In the genomic region with DNA sequence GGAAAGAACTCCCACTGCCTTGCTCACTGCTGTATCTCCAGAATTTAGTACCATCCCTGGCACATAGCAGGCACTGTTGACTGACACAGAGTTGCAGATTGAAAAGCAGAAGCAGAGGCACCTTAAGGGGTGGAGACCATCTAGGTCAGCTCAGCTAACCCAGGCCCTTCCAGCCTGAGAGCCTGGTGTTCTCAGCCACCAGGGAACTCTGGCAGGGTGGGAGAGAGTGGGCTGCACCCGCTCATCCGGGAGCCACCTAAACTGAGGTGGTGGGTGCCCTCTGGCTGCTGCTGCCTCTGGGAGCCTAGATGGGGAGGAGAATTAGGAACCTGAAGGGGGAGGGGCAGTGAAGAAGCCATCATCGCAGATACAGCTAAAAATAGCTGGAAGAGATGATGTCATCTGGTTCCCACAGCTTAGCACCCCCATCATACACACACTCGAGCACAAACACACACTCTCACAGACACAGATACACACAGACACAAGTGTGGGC, we compare ENCODE assay signal across 1 cellular context.
TF ChIP-seq lines count a peak whose summit lies in the region.

No MANE protein-coding gene starts in this region.

TF ChIP-seq in HEK293, 187 proteins besides CTCF, POLR2A, EP300 and RAD21 (continued from another document and continues in another):
- TF ChIP-seq, protein P1, sequence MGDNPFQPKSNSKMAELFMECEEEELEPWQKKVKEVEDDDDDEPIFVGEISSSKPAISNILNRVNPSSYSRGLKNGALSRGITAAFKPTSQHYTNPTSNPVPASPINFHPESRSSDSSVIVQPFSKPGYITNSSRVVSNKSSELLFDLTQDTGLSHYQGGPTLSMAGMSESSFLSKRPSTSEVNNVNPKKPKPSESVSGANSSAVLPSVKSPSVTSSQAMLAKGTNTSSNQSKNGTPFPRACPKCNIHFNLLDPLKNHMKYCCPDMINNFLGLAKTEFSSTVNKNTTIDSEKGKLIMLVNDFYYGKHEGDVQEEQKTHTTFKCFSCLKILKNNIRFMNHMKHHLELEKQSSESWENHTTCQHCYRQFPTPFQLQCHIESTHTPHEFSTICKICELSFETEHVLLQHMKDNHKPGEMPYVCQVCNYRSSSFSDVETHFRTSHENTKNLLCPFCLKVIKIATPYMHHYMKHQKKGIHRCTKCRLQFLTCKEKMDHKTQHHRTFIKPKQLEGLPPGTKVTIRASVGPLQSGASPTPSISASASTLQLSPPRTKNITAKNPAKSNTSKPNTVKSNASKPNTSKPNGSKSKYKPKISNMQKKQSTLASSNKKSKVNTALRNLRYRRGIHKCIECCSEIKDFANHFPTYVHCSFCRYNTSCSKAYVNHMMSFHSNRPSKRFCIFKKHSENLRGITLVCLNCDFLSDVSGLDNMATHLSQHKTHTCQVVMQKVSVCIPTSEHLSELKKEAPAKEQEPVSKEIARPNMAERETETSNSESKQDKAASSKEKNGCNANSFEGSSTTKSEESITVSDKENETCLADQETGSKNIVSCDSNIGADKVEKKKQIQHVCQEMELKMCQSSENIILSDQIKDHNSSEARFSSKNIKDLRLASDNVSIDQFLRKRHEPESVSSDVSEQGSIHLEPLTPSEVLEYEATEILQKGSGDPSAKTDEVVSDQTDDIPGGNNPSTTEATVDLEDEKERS (tag by site-specific recombination; IDR thresholded peaks at IDR 0.05), result no peak
- no peak for TF ChIP-seq ZNF133 (tag by site-specific recombination; IDR thresholded peaks at IDR 0.05)
- TF ChIP-seq, protein P2, sequence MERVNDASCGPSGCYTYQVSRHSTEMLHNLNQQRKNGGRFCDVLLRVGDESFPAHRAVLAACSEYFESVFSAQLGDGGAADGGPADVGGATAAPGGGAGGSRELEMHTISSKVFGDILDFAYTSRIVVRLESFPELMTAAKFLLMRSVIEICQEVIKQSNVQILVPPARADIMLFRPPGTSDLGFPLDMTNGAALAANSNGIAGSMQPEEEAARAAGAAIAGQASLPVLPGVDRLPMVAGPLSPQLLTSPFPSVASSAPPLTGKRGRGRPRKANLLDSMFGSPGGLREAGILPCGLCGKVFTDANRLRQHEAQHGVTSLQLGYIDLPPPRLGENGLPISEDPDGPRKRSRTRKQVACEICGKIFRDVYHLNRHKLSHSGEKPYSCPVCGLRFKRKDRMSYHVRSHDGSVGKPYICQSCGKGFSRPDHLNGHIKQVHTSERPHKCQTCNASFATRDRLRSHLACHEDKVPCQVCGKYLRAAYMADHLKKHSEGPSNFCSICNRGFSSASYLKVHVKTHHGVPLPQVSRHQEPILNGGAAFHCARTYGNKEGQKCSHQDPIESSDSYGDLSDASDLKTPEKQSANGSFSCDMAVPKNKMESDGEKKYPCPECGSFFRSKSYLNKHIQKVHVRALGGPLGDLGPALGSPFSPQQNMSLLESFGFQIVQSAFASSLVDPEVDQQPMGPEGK (tag by site-specific recombination; IDR thresholded peaks at IDR 0.05), result peak; percentile 75
- TF ChIP-seq ZNF707 (tag by site-specific recombination; IDR thresholded peaks at IDR 0.05), result no peak
- no peak for TF ChIP-seq ZBTB1 (tag by site-specific recombination; IDR thresholded peaks at IDR 0.05)
- TF ChIP-seq ZNF146 (tag by site-specific recombination; IDR thresholded peaks at IDR 0.05), result no peak
- no peak for TF ChIP-seq ZNF830 (tag by site-specific recombination; IDR thresholded peaks at IDR 0.05; ENCODE audit: low read depth)
- TF ChIP-seq OVOL3 (tag by site-specific recombination; IDR thresholded peaks at IDR 0.05), result no peak
- TF ChIP-seq RBAK (tag by site-specific recombination; IDR thresholded peaks at IDR 0.05), result no peak
- TF ChIP-seq KLF16 (tag by site-specific recombination; IDR thresholded peaks at IDR 0.05), result no peak
- TF ChIP-seq ZNF211 (tag by site-specific recombination; IDR thresholded peaks at IDR 0.05; ENCODE audit: low read depth), result no peak
- TF ChIP-seq, protein P3, sequence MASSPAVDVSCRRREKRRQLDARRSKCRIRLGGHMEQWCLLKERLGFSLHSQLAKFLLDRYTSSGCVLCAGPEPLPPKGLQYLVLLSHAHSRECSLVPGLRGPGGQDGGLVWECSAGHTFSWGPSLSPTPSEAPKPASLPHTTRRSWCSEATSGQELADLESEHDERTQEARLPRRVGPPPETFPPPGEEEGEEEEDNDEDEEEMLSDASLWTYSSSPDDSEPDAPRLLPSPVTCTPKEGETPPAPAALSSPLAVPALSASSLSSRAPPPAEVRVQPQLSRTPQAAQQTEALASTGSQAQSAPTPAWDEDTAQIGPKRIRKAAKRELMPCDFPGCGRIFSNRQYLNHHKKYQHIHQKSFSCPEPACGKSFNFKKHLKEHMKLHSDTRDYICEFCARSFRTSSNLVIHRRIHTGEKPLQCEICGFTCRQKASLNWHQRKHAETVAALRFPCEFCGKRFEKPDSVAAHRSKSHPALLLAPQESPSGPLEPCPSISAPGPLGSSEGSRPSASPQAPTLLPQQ (tag by site-specific recombination; IDR thresholded peaks at IDR 0.05), result peak; percentile 52; the same call in 1 of the 2 replicates
- TF ChIP-seq ZFHX2 (tag by site-specific recombination; conservative IDR thresholded peaks at IDR 0.05), result peak; percentile 53
- no peak for TF ChIP-seq OSR2 (tag by site-specific recombination; IDR thresholded peaks at IDR 0.05)
- no peak for TF ChIP-seq ZNF585B (tag by site-specific recombination; IDR thresholded peaks at IDR 0.05)
- TF ChIP-seq ZNF366 (tag by site-specific recombination; conservative IDR thresholded peaks at IDR 0.05), result no peak; the same call in 1 of the 2 replicates
- TF ChIP-seq, protein P4, sequence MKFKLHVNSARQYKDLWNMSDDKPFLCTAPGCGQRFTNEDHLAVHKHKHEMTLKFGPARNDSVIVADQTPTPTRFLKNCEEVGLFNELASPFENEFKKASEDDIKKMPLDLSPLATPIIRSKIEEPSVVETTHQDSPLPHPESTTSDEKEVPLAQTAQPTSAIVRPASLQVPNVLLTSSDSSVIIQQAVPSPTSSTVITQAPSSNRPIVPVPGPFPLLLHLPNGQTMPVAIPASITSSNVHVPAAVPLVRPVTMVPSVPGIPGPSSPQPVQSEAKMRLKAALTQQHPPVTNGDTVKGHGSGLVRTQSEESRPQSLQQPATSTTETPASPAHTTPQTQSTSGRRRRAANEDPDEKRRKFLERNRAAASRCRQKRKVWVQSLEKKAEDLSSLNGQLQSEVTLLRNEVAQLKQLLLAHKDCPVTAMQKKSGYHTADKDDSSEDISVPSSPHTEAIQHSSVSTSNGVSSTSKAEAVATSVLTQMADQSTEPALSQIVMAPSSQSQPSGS (tag by site-specific recombination; IDR thresholded peaks at IDR 0.05; ENCODE audit: low read depth), result peak; percentile 95
- TF ChIP-seq ZBTB48 (tag by site-specific recombination; IDR thresholded peaks at IDR 0.05), result no peak; the same call in 1 of the 2 replicates
- TF ChIP-seq ZNF10 (tag by site-specific recombination; IDR thresholded peaks at IDR 0.05), result no peak
- TF ChIP-seq KLF10 (tag by site-specific recombination; IDR thresholded peaks at IDR 0.05), result no peak
- TF ChIP-seq, protein P5, sequence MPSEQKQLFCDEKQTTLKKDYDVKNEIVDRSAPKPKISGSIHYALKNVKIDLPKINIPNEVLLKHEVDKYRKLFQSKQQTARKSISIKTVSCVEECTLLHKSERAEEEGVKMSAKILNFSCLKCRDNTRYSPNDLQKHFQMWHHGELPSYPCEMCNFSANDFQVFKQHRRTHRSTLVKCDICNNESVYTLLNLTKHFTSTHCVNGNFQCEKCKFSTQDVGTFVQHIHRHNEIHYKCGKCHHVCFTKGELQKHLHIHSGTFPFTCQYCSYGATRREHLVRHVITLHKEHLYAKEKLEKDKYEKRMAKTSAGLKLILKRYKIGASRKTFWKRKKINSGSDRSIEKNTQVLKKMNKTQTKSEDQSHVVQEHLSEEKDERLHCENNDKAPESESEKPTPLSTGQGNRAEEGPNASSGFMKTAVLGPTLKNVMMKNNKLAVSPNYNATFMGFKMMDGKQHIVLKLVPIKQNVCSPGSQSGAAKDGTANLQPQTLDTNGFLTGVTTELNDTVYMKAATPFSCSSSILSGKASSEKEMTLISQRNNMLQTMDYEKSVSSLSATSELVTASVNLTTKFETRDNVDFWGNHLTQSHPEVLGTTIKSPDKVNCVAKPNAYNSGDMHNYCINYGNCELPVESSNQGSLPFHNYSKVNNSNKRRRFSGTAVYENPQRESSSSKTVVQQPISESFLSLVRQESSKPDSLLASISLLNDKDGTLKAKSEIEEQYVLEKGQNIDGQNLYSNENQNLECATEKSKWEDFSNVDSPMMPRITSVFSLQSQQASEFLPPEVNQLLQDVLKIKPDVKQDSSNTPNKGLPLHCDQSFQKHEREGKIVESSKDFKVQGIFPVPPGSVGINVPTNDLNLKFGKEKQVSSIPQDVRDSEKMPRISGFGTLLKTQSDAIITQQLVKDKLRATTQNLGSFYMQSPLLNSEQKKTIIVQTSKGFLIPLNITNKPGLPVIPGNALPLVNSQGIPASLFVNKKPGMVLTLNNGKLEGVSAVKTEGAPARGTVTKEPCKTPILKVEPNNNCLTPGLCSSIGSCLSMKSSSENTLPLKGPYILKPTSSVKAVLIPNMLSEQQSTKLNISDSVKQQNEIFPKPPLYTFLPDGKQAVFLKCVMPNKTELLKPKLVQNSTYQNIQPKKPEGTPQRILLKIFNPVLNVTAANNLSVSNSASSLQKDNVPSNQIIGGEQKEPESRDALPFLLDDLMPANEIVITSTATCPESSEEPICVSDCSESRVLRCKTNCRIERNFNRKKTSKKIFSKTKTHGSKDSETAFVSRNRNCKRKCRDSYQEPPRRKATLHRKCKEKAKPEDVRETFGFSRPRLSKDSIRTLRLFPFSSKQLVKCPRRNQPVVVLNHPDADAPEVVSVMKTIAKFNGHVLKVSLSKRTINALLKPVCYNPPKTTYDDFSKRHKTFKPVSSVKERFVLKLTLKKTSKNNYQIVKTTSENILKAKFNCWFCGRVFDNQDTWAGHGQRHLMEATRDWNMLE (tag by site-specific recombination; conservative IDR thresholded peaks at IDR 0.05; ENCODE audit: low read depth), result no peak
- TF ChIP-seq, protein P6, sequence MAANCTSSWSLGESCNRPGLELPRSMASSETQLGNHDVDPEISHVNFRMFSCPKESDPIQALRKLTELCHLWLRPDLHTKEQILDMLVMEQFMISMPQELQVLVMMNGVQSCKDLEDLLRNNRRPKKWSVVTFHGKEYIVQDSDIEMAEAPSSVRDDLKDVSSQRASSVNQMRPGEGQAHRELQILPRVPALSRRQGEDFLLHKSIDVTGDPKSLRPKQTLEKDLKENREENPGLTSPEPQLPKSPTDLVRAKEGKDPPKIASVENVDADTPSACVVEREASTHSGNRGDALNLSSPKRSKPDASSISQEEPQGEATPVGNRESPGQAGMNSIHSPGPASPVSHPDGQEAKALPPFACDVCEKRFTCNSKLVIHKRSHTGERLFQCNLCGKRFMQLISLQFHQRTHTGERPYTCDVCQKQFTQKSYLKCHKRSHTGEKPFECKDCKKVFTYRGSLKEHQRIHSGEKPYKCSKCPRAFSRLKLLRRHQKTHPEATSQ (tag by site-specific recombination; IDR thresholded peaks at IDR 0.05), result no peak
- no peak for TF ChIP-seq REPIN1 (tag by site-specific recombination; IDR thresholded peaks at IDR 0.05; ENCODE audit: low read depth)
- TF ChIP-seq, protein P7, sequence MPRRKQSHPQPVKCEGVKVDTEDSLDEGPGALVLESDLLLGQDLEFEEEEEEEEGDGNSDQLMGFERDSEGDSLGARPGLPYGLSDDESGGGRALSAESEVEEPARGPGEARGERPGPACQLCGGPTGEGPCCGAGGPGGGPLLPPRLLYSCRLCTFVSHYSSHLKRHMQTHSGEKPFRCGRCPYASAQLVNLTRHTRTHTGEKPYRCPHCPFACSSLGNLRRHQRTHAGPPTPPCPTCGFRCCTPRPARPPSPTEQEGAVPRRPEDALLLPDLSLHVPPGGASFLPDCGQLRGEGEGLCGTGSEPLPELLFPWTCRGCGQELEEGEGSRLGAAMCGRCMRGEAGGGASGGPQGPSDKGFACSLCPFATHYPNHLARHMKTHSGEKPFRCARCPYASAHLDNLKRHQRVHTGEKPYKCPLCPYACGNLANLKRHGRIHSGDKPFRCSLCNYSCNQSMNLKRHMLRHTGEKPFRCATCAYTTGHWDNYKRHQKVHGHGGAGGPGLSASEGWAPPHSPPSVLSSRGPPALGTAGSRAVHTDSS (tag by site-specific recombination; IDR thresholded peaks at IDR 0.05), result no peak
- no peak for TF ChIP-seq ZNF677 (tag by site-specific recombination; IDR thresholded peaks at IDR 0.05)
- TF ChIP-seq ZNF335 (tag by site-specific recombination; conservative IDR thresholded peaks at IDR 0.05), result no peak
- no peak for TF ChIP-seq ZNF239 (tag by site-specific recombination; IDR thresholded peaks at IDR 0.05)
- no peak for TF ChIP-seq KLF7 (tag by site-specific recombination; IDR thresholded peaks at IDR 0.05; ENCODE audit: borderline replicate concordance)
- no peak for TF ChIP-seq ZNF37A (tag by site-specific recombination; IDR thresholded peaks at IDR 0.05)
- TF ChIP-seq, protein P8, sequence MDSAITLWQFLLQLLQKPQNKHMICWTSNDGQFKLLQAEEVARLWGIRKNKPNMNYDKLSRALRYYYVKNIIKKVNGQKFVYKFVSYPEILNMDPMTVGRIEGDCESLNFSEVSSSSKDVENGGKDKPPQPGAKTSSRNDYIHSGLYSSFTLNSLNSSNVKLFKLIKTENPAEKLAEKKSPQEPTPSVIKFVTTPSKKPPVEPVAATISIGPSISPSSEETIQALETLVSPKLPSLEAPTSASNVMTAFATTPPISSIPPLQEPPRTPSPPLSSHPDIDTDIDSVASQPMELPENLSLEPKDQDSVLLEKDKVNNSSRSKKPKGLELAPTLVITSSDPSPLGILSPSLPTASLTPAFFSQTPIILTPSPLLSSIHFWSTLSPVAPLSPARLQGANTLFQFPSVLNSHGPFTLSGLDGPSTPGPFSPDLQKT (IDR thresholded peaks at IDR 0.05; ENCODE audit: borderline replicate concordance, low read depth, low read length), result no peak
- TF ChIP-seq, protein P9, sequence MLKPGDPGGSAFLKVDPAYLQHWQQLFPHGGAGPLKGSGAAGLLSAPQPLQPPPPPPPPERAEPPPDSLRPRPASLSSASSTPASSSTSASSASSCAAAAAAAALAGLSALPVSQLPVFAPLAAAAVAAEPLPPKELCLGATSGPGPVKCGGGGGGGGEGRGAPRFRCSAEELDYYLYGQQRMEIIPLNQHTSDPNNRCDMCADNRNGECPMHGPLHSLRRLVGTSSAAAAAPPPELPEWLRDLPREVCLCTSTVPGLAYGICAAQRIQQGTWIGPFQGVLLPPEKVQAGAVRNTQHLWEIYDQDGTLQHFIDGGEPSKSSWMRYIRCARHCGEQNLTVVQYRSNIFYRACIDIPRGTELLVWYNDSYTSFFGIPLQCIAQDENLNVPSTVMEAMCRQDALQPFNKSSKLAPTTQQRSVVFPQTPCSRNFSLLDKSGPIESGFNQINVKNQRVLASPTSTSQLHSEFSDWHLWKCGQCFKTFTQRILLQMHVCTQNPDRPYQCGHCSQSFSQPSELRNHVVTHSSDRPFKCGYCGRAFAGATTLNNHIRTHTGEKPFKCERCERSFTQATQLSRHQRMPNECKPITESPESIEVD (tag by site-specific recombination; IDR thresholded peaks at IDR 0.05), result no peak
- TF ChIP-seq ZNF266 (tag by site-specific recombination; IDR thresholded peaks at IDR 0.05; ENCODE audit: low read depth), result no peak
- TF ChIP-seq ZNF521 (tag by site-specific recombination; IDR thresholded peaks at IDR 0.05), result no peak
- TF ChIP-seq, protein P10, sequence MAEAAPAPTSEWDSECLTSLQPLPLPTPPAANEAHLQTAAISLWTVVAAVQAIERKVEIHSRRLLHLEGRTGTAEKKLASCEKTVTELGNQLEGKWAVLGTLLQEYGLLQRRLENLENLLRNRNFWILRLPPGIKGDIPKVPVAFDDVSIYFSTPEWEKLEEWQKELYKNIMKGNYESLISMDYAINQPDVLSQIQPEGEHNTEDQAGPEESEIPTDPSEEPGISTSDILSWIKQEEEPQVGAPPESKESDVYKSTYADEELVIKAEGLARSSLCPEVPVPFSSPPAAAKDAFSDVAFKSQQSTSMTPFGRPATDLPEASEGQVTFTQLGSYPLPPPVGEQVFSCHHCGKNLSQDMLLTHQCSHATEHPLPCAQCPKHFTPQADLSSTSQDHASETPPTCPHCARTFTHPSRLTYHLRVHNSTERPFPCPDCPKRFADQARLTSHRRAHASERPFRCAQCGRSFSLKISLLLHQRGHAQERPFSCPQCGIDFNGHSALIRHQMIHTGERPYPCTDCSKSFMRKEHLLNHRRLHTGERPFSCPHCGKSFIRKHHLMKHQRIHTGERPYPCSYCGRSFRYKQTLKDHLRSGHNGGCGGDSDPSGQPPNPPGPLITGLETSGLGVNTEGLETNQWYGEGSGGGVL (tag by site-specific recombination; IDR thresholded peaks at IDR 0.05), result peak; percentile 65
